ENCODE assay signal across 12 cellular contexts in the genomic region with DNA sequence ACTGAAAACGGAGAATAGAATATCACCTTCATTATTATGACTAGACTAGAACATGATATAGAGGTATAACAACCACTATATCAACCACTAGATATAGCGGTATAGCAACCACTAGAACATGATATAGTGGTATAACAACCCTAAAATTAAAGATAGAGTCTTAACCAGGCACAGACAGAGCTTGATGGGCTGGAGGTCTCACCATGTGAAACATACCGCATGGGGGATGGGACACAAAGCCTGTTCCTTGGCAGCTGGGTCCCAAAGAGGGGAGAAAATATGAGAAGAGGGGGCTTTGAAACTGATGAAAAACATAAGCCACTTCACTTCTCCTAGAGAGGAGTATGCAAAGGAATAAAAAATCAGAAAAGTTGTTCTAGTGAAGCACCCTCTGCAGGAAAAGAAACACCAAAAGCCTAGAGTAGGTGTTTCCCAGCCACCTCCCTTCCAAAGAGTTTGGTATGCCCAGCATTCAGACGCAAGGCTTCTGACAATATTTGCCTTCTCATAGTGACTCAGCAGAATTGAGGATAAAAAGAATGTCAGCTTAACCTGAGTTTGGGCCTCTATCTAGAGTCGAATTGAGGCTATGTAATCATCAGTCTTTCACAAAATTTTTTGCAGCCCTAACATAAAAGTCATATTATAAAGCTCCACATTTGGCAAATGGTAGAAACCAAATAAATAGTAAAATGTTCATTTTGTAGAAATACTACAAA.
DNase-seq lines count a peak whose midpoint lies in the region; ATAC-seq and TF ChIP-seq lines count a peak whose summit lies in the region.
"Had no signal": no experiment of that assay in that cellular context is flagged by ENCODE, and none has a peak within 500 bp of the region (broad histone marks: within the 10 kb centered on the region; RNA-seq: fewer than 3 reads in every experiment).

No MANE protein-coding gene starts in this region.

- H3K4me3 ChIP-seq in fibroblast of the aortic adventitia (ENCODE audit: low read depth, low read length), result no peak overlapping the region
- H3K4me3 ChIP-seq in upper lobe of right lung, result no peak overlapping the region
- H3K4me3 ChIP-seq: BLaER1, coronary artery had no signal

- peaks cover 3% of the 10 kb centered on the region for H3K4me1 ChIP-seq in upper lobe of right lung
- H3K4me1 ChIP-seq: BLaER1 had no signal

- no peaks in the 10 kb centered on the region for H3K36me3 ChIP-seq in upper lobe of right lung
- H3K36me3 ChIP-seq: BLaER1 had no signal

- H3K9me3 ChIP-seq in upper lobe of right lung, result no peaks in the 10 kb centered on the region
- H3K9me3 ChIP-seq: BLaER1 had no signal

- intact Hi-C loops in upper lobe of right lung (cut with DNase I), result no loop called here

- no peak overlapping the region for H3K27ac ChIP-seq in upper lobe of right lung
- H3K27ac ChIP-seq: BLaER1, coronary artery had no signal

- peak; percentile 7 for TF ChIP-seq CTCF in fibroblast of the aortic adventitia (IDR thresholded peaks at IDR 0.05; ENCODE audit: insufficient read depth, low read length)
- no peak for TF ChIP-seq CTCF in upper lobe of right lung (IDR thresholded peaks at IDR 0.05)

- H3K27me3 ChIP-seq in upper lobe of right lung, result no peaks in the 10 kb centered on the region
- H3K27me3 ChIP-seq: BLaER1 had no signal

- DNase-seq in NCI-H2171 treated with DMSO at 0.1 percent for 48 hours (lab: John Stamatoyannopoulos, UW) (peak; percentile 13), NCI-H2171 (lab: John Stamatoyannopoulos, UW) (no peak), SHP77 (lab: John Stamatoyannopoulos, UW) (peak; percentile 94 to 96), fibroblast of the aortic adventitia (ENCODE audit: low read depth) (peak; percentile 96), upper lobe of right lung (no peak), activated T-cell treated with anti-CD3 and anti-CD28 coated beads for 4 hours (no peak), SW 1271 (lab: John Stamatoyannopoulos, UW) (no peak)
- DNase-seq: activated B cell treated with CpG ODN at 0.5 μM for 24 hours; naive thymus-derived CD8-positive, alpha-beta T cell had no signal

- peak; percentile 57 for ATAC-seq in upper lobe of right lung
- no peak for ATAC-seq in GM18868 (IDR thresholded peaks at IDR 0.05; ENCODE audit: unreplicated experiment)
- ATAC-seq: naive thymus-derived CD8-positive, alpha-beta T cell had no signal

Comparison
In these comparisons a context has a peak if more than half of its experiments do, and no peak if none do; other contexts are left out.
1. DNase-seq: peak in NCI-H2171 treated with DMSO at 0.1 percent for 48 hours (single experiment), SHP77 (2 of 2) and fibroblast of the aortic adventitia (single experiment); none in NCI-H2171 (single experiment), upper lobe of right lung (single experiment), activated T-cell treated with anti-CD3 and anti-CD28 coated beads for 4 hours (single experiment) and SW 1271 (0 of 2).